Comparison of ENCODE assay signal across 8 cellular contexts in genomic region chr4:152106113-152106763, GRCh38.
DNase-seq lines count a peak whose midpoint lies in the region; ATAC-seq, FAIRE-seq and TF ChIP-seq lines count a peak whose summit lies in the region.

No MANE protein-coding gene starts in this region.

- FAIRE-seq in GM12891 (lab: Jason Lieb, UNC) = no peak

- TF ChIP-seq CTCF in AG04450 (IDR thresholded peaks at IDR 0.05; ENCODE audit: low read depth, low read length) (no peak), HEK293 (tag by site-specific recombination; IDR thresholded peaks at IDR 0.05) (no peak), hepatocyte (IDR thresholded peaks at IDR 0.05; ENCODE audit: poor library complexity) (no peak), smooth muscle cell (IDR thresholded peaks at IDR 0.05; ENCODE audit: borderline replicate concordance, insufficient read depth, poor library complexity, severe bottlenecking) (no peak)

- no peak for ATAC-seq in GM18870 (IDR thresholded peaks at IDR 0.05; ENCODE audit: unreplicated experiment)
- no peak for ATAC-seq in stimulated activated naive B cell treated with anti-CD40 and anti-IgM and Interleukin-4, amounts not matched to agents 10 μg/mL and 1 μg/mL and 100 μg/mL, for 72 hours (replicated peaks)

- POLR2A ChIA-PET in AG04450 (lab: Yijun Ruan, JAX) (interaction anchor here (1.5 kb wide), 1 partner anchor 68 kb away, joined by 3 read pairs; no protein-coding TSS in a partner anchor), HEK293 (lab: Yijun Ruan, JAX) (no interaction called here)

- H2AFZ ChIP-seq in hepatocyte (no peak overlapping the region), smooth muscle cell (ENCODE audit: low read depth) (peak overlapping the region; percentile 12)

- H3K27me3 Mint-ChIP-seq in stimulated activated naive B cell treated with anti-CD40 and anti-IgM and Interleukin-4, amounts not matched to agents 10 μg/mL and 1 μg/mL and 100 μg/mL, for 72 hours = peaks cover 5 to 19% of the 10 kb centered on the region in 2 donors

- DNase-seq in AG04450 (ENCODE audit: low read depth, low spot score) = peak; percentile 89
- DNase-seq in amniotic epithelial cell (ENCODE audit: low read depth) = peak; percentile 93
- DNase-seq in hepatocyte (ENCODE audit: low spot score) = peak; percentile 90
- peak; percentile 18 for DNase-seq in smooth muscle cell (lab: John Stamatoyannopoulos, UW; ENCODE audit: unreplicated experiment)
- no peak for DNase-seq in GM12891 (ENCODE audit: insufficient read length, low spot score)
- DNase-seq in stimulated activated naive B cell treated with anti-CD40 and anti-IgM and Interleukin-4, amounts not matched to agents 10 μg/mL and 1 μg/mL and 100 μg/mL, for 72 hours = no peak

- H3F3A ChIP-seq in smooth muscle cell (ENCODE audit: low read depth) = no peaks in the 10 kb centered on the region

- H3K79me2 ChIP-seq in hepatocyte (no peaks in the 10 kb centered on the region), smooth muscle cell (ENCODE audit: low read depth) (no peaks in the 10 kb centered on the region)

- 53% methylated on average over 6 of the region's 6 CpGs for WGBS in hepatocyte (ENCODE audit: low lambda C conversion rate, missing lambda C conversion rate)
- 33% methylated on average over 6 of the region's 6 CpGs for WGBS in smooth muscle cell (ENCODE audit: low lambda C conversion rate)

- H3K9ac ChIP-seq in smooth muscle cell (ENCODE audit: low read depth) = no peak overlapping the region

- CTCF ChIA-PET in AG04450 (lab: Charles Lee) (no interaction called here), HEK293 (lab: Yijun Ruan, JAX) (interaction anchor here (1.7 kb wide), 1 partner anchor 222 kb away, joined by 4 read pairs; no protein-coding TSS in a partner anchor)

- H3K27ac ChIP-seq in AG04450 (ENCODE audit: low read depth, low read length) (peak overlapping the region; percentile 93), HEK293 (ENCODE audit: extremely low read depth, low read depth, low read length) (no peak overlapping the region), hepatocyte (peak overlapping the region; percentile 56), smooth muscle cell (ENCODE audit: low read depth) (peak overlapping the region; percentile 81)

- H3K4me2 ChIP-seq in hepatocyte (no peak overlapping the region), smooth muscle cell (peak overlapping the region; percentile 50)

- H4K20me1 ChIP-seq in hepatocyte (ENCODE audit: insufficient read depth, poor library complexity, severe bottlenecking) (no peaks in the 10 kb centered on the region), smooth muscle cell (ENCODE audit: low read depth) (no peaks in the 10 kb centered on the region)

- no peak overlapping the region for H3K4me3 ChIP-seq in AG04450 (ENCODE audit: low read depth, low read length)
- H3K4me3 ChIP-seq in HEK293 (ENCODE audit: low read depth, low read length) = no peak overlapping the region
- no peak overlapping the region for H3K4me3 ChIP-seq in hepatocyte
- H3K4me3 ChIP-seq in smooth muscle cell = no peak overlapping the region

- no peaks in the 10 kb centered on the region for H3K4me1 ChIP-seq in HEK293 (ENCODE audit: control insufficient read depth, insufficient read depth, low read length)
- peaks cover 25% of the 10 kb centered on the region for H3K4me1 ChIP-seq in hepatocyte (ENCODE audit: insufficient read depth)
- no peaks in the 10 kb centered on the region for H3K4me1 ChIP-seq in smooth muscle cell (ENCODE audit: low read depth)

- peaks cover 10 to 37% of the 10 kb centered on the region in 2 donors for H3K4me1 Mint-ChIP-seq in stimulated activated naive B cell treated with anti-CD40 and anti-IgM and Interleukin-4, amounts not matched to agents 10 μg/mL and 1 μg/mL and 100 μg/mL, for 72 hours

- H3K27me3 ChIP-seq in AG04450 (ENCODE audit: control insufficient read depth, insufficient read depth, low read length) (no peaks in the 10 kb centered on the region), hepatocyte (no peaks in the 10 kb centered on the region), smooth muscle cell (ENCODE audit: low read depth) (peaks cover 4% of the 10 kb centered on the region)

- no peaks in the 10 kb centered on the region for H3K9me2 ChIP-seq in hepatocyte (replicated peaks; ENCODE audit: insufficient read depth)

- no peaks in the 10 kb centered on the region for H3K9me3 Mint-ChIP-seq in stimulated activated naive B cell treated with anti-CD40 and anti-IgM and Interleukin-4, amounts not matched to agents 10 μg/mL and 1 μg/mL and 100 μg/mL, for 72 hours

- H3K9me3 ChIP-seq in AG04450 (ENCODE audit: control insufficient read depth, insufficient read depth, low read length) (no peaks in the 10 kb centered on the region; the same call in 1 of the 2 replicates), HEK293 (ENCODE audit: control insufficient read depth, insufficient read depth, low read depth, low read length) (no peaks in the 10 kb centered on the region), hepatocyte (ENCODE audit: low read depth) (no peaks in the 10 kb centered on the region), smooth muscle cell (replicated peaks; ENCODE audit: low read depth) (no peaks in the 10 kb centered on the region)

- H3K4me3 Mint-ChIP-seq in stimulated activated naive B cell treated with anti-CD40 and anti-IgM and Interleukin-4, amounts not matched to agents 10 μg/mL and 1 μg/mL and 100 μg/mL, for 72 hours = no peak overlapping the region

- TF ChIP-seq POLR2A in GM12891 (IDR thresholded peaks at IDR 0.05; ENCODE audit: low read depth, low read length) = no peak

- H3K36me3 ChIP-seq in HEK293 (ENCODE audit: control insufficient read depth in 2 of 2, insufficient read depth in 1 of 2, low read length in 2 of 2) = no peaks in the 10 kb centered on the region
- no peaks in the 10 kb centered on the region for H3K36me3 ChIP-seq in hepatocyte (replicated peaks; ENCODE audit: insufficient read depth, low read depth)
- no peaks in the 10 kb centered on the region for H3K36me3 ChIP-seq in smooth muscle cell (ENCODE audit: low read depth)

- no peaks in the 10 kb centered on the region for H3K36me3 Mint-ChIP-seq in stimulated activated naive B cell treated with anti-CD40 and anti-IgM and Interleukin-4, amounts not matched to agents 10 μg/mL and 1 μg/mL and 100 μg/mL, for 72 hours

- H3K27ac Mint-ChIP-seq in stimulated activated naive B cell treated with anti-CD40 and anti-IgM and Interleukin-4, amounts not matched to agents 10 μg/mL and 1 μg/mL and 100 μg/mL, for 72 hours = no peak overlapping the region

TF ChIP-seq in HEK293, 187 proteins besides CTCF, POLR2A, EP300 and RAD21 (continues in another document):
- TF ChIP-seq ZNF629 (tag by site-specific recombination; IDR thresholded peaks at IDR 0.05) = peak; percentile 44
- TF ChIP-seq ZNF692 (tag by site-specific recombination; IDR thresholded peaks at IDR 0.05) = peak; percentile 83
- TF ChIP-seq KLF7 (tag by site-specific recombination; IDR thresholded peaks at IDR 0.05; ENCODE audit: borderline replicate concordance) = no peak
- TF ChIP-seq ZNF324 (tag by site-specific recombination; IDR thresholded peaks at IDR 0.05) = no peak
- TF ChIP-seq ZNF184 (tag by site-specific recombination; IDR thresholded peaks at IDR 0.05) = peak; percentile 60; the same call in 1 of the 2 replicates
- no peak for TF ChIP-seq SALL2 (tag by site-specific recombination; IDR thresholded peaks at IDR 0.05; ENCODE audit: borderline replicate concordance)
- peak; percentile 44; the same call in 1 of the 2 replicates for TF ChIP-seq PRDM1 (tag by site-specific recombination; IDR thresholded peaks at IDR 0.05)
- TF ChIP-seq ZNF366 (tag by site-specific recombination; conservative IDR thresholded peaks at IDR 0.05) = 0 out of 2 replicates have a peak, but pooled peaks have one; percentile 24
- 0 out of 2 replicates have a peak, but pooled peaks have one; percentile 17 for TF ChIP-seq ZBTB21 (tag by site-specific recombination; IDR thresholded peaks at IDR 0.05)
- no peak for TF ChIP-seq ZNF792 (tag by site-specific recombination; IDR thresholded peaks at IDR 0.05)

TF ChIP-seq in GM12891, 5 proteins besides CTCF, POLR2A, EP300 and RAD21:
- TF ChIP-seq TAF1 (IDR thresholded peaks at IDR 0.05; ENCODE audit: low read depth, low read length) (no peak), PAX5 (IDR thresholded peaks at IDR 0.05; ENCODE audit: insufficient read depth, low read length, severe bottlenecking) (no peak), POU2F2 (IDR thresholded peaks at IDR 0.05; ENCODE audit: low read depth, low read length) (no peak), SPI1 (IDR thresholded peaks at IDR 0.05; ENCODE audit: low read depth, low read length) (no peak), POLR2AphosphoS5 (IDR thresholded peaks at IDR 0.05; ENCODE audit: low read depth, low read length) (no peak)
TF ChIP-seq in GM12891: peak in this region for 0.

Comparison
In these comparisons a context has a peak if more than half of its experiments do, and no peak if none do; other contexts are left out.
1. DNase-seq: peak in AG04450 (single experiment), amniotic epithelial cell (single experiment), hepatocyte (single experiment) and smooth muscle cell (single experiment); none in GM12891 (single experiment) and stimulated activated naive B cell treated with anti-CD40 and anti-IgM and Interleukin-4, amounts not matched to agents 10 μg/mL and 1 μg/mL and 100 μg/mL, for 72 hours (single experiment).